2 cellular contexts compared by ENCODE assay signal in genomic region chr1:242743983-242744780, GRCh38.
TF ChIP-seq lines count a peak whose summit lies in the region.

No MANE protein-coding gene starts in this region.

TF ChIP-seq in HepG2, 621 proteins besides CTCF, POLR2A, EP300 and RAD21:
- TF ChIP-seq ATF6 (CRISPR knock-in tag; conservative IDR thresholded peaks at IDR 0.05) = no peak
- TF ChIP-seq HNRNPK (IDR thresholded peaks at IDR 0.05; ENCODE audit: low read depth, low read length, poor library complexity, severe bottlenecking) = no peak
- 0 out of 2 replicates have a peak, but pooled peaks have one; percentile 33 for TF ChIP-seq NFE2L2 (IDR thresholded peaks at IDR 0.05; ENCODE audit: low read length)

TF ChIP-seq in H1, 55 proteins besides CTCF, POLR2A, EP300 and RAD21 (continued from another document):
- TF ChIP-seq SIRT6 (IDR thresholded peaks at IDR 0.05; ENCODE audit: low read length) (no peak), TBP (IDR thresholded peaks at IDR 0.05; ENCODE audit: low read depth, low read length) (no peak), PHF8 (conservative IDR thresholded peaks at IDR 0.05; ENCODE audit: low read depth, low read length) (no peak), RXRA (IDR thresholded peaks at IDR 0.05; ENCODE audit: insufficient read depth, low read depth, low read length) (no peak), CEBPB (IDR thresholded peaks at IDR 0.05; ENCODE audit: low read depth, low read length) (no peak), CBX8 (IDR thresholded peaks at IDR 0.05; ENCODE audit: borderline replicate concordance, low read depth, low read length) (no peak), SP2 (IDR thresholded peaks at IDR 0.05; ENCODE audit: low read length) (no peak), BRCA1 (IDR thresholded peaks at IDR 0.05; ENCODE audit: low read depth, low read length) (no peak), GTF2F1 (IDR thresholded peaks at IDR 0.05; ENCODE audit: borderline replicate concordance, low read depth, low read length) (no peak)
